In the genomic region with DNA sequence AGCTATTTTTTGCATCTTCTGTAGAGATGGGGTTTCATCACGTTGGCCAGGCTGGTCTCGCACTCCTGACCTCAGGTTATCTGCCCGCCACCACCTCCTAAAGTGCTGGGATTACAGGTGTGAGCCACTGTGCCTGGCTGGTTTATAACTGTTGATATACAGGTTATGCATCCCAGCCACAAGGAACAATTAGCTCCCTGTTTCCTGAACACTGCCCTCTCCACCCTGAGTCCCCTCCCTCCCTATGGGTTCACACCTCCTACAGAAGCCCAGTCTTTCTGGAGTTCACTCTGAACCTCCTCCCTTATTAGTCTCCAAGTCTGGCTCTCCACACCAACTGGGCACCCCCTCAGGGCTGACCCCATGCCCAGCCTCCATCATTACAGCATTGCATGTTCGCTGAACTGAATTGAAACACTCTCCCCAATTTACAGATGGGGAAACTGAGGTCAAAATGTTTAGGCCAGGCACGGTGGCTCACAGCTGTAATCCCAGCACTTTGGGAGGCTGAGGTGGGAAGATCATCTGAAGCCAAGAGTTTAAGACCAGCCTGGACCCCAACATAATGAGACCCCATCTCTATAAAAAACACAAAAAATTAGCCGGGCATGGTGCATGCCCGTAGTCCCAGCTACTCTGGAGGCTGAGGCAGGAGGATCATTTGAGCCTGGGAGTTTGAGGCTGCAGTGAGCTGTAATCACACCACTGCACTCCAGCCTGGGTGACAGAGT, we compare ENCODE assay signal across 21 cellular contexts. TPM values are rescaled to one million over a fixed set of nuclear protein-coding genes. Genes with fewer than 3 reads are reported as not detected.
DNase-seq lines count a peak whose midpoint lies in the region; FAIRE-seq and TF ChIP-seq lines count a peak whose summit lies in the region.
"Had no signal": no experiment of that assay in that cellular context is flagged by ENCODE, and none has a peak within 500 bp of the region (broad histone marks: within the 10 kb centered on the region; RNA-seq: fewer than 3 reads in every experiment).

No MANE protein-coding gene starts in this region.

- H3K27me3 Mint-ChIP-seq in Caco-2 (ENCODE audit: insufficient read depth, unreplicated experiment) = no peaks in the 10 kb centered on the region

- no peaks in the 10 kb centered on the region for H3K9me3 Mint-ChIP-seq in Caco-2 (ENCODE audit: unreplicated experiment)
- H3K9me3 Mint-ChIP-seq: activated naive CD4-positive, alpha-beta T cell treated with anti-CD3 and anti-CD28 coated beads, Interleukin-2, amount 50 U/mL, for 24 hours had no signal

- peaks cover 0 to 2% of the 10 kb centered on the region in 2 donors for H3K4me1 ChIP-seq in small intestine (ENCODE audit: control insufficient read depth in 2 of 2, insufficient read depth in 1 of 2, low read depth in 1 of 2, low read length in 1 of 2)
- peaks cover 42% of the 10 kb centered on the region for H3K4me1 ChIP-seq in Caco-2
- H3K4me1 ChIP-seq: foreskin keratinocyte had no signal

- H3K27me3 ChIP-seq in small intestine (ENCODE audit: control insufficient read depth in 2 of 2, insufficient read depth in 2 of 2, low read length in 2 of 2) (no peaks in the 10 kb centered on the region), Caco-2 (replicated peaks; ENCODE audit: control insufficient read depth, insufficient read depth, low read length) (no peaks in the 10 kb centered on the region)
- H3K27me3 ChIP-seq: body of pancreas, foreskin keratinocyte, ovary had no signal

- no peak overlapping the region for H3K27ac Mint-ChIP-seq in Caco-2 (ENCODE audit: unreplicated experiment)
- H3K27ac Mint-ChIP-seq: activated CD8-positive, alpha-beta T cell treated with anti-CD3 and anti-CD28 coated beads, Interleukin-2, amount 10 ng/mL, durations not matched to agents 7 days and 5 days; activated naive CD4-positive, alpha-beta T cell treated with anti-CD3 and anti-CD28 coated beads, Interleukin-2, amount 50 U/mL, for 24 hours had no signal

- peak overlapping the region in 1 of 2 donors; percentile 74 for H3K27ac ChIP-seq in small intestine (ENCODE audit: low read depth in 1 of 2, low read length in 1 of 2)
- no peak overlapping the region for H3K27ac ChIP-seq in caudate nucleus (ENCODE audit: low read depth, low read length)
- H3K27ac ChIP-seq: epithelial cell of prostate, foreskin keratinocyte, HL-60, ovary, WERI-Rb-1 had no signal

- no peak for FAIRE-seq in small intestine (lab: Jason Lieb, UNC)

- in situ Hi-C loops in SK-MEL-5 (cut with HindIII; ENCODE audit: low pct_unique_long_range_greater_than_20kb, low sequenced_read_pairs) = no loop called here

- CTCF ChIA-PET in Caco-2 (lab: Charles Lee) = interaction anchor here (0.7 to 1.0 kb wide), 3 partner anchors 8 to 94 kb away, joined by 3 to 4 read pairs (median 3); no protein-coding TSS in a partner anchor

- H3K36me3 ChIP-seq in small intestine (ENCODE audit: control insufficient read depth in 2 of 2, insufficient read depth in 2 of 2, low read length in 2 of 2) (no peaks in the 10 kb centered on the region), Caco-2 (ENCODE audit: control insufficient read depth, insufficient read depth, low read length) (no peaks in the 10 kb centered on the region)
- H3K36me3 ChIP-seq: ovary, WERI-Rb-1 had no signal

- peak overlapping the region; percentile 98 for H3K4me3 ChIP-seq in GM12865 (ENCODE audit: low read depth, low read length)
- no peak overlapping the region for H3K4me3 ChIP-seq in small intestine (ENCODE audit: low read depth in 1 of 2, low read length in 2 of 2)
- H3K4me3 ChIP-seq in Caco-2 (ENCODE audit: low read depth, low read length) = no peak overlapping the region
- H3K4me3 ChIP-seq: body of pancreas, ovary had no signal

- 48 to 71% (median 48%) methylated on average over 7 of the region's 7 CpGs for WGBS in small intestine, 3 donors

- TF ChIP-seq CTCF in GM12865 (IDR thresholded peaks at IDR 0.05; ENCODE audit: insufficient read depth, low read depth, low read length, missing control alignments) (no peak), Caco-2 (IDR thresholded peaks at IDR 0.05; ENCODE audit: insufficient read depth in 1 of 2, low read depth in 1 of 2, low read length in 1 of 2, severe bottlenecking in 1 of 2, unreplicated experiment in 1 of 2) (no peak)

- no peak overlapping the region for H3K4me3 Mint-ChIP-seq in Caco-2 (ENCODE audit: unreplicated experiment)

- peaks cover 6% of the 10 kb centered on the region for H3K36me3 Mint-ChIP-seq in Caco-2 (ENCODE audit: insufficient read depth, unreplicated experiment)
- H3K36me3 Mint-ChIP-seq: activated naive CD4-positive, alpha-beta T cell treated with anti-CD3 and anti-CD28 coated beads, Interleukin-2, amount 50 U/mL, for 24 hours had no signal

- intact Hi-C loops in Caco-2 (cut with micrococcal nuclease; ENCODE audit: unreplicated experiment) = no loop called here

- POLR2A ChIA-PET in Caco-2 (lab: Charles Lee) = no interaction called here

- no TSS peak for BruUV-seq in Caco-2 (replicated peaks; lab: Mats Ljungman, UMichigan)

- no peak for DNase-seq in GM12865 (ENCODE audit: low read depth)
- DNase-seq in SK-MEL-5 (ENCODE audit: low read depth, low spot score) = peak; percentile 38
- peak; percentile 1 for DNase-seq in medulla oblongata (ENCODE audit: extremely low spot score)
- DNase-seq in small intestine = peak; percentile 91
- no peak for DNase-seq in caudate nucleus (lab: John Stamatoyannopoulos, UW)
- DNase-seq in activated T-cell treated with anti-CD3 and anti-CD28 coated beads, Interleukin-2, amount 50 U/mL, for 1 hour = no peak
- DNase-seq in Kasumi-1 (lab: John Stamatoyannopoulos, UW) = no peak
- DNase-seq in Caco-2 = no peak
- DNase-seq: activated CD8-positive, alpha-beta T cell treated with anti-CD3 and anti-CD28 coated beads, Interleukin-2, amount 10 ng/mL, durations not matched to agents 7 days and 5 days; activated T-cell treated with anti-CD3 and anti-CD28 coated beads, Interleukin-2, amount 50 U/mL, for 48 hours; foreskin keratinocyte; GOT3; kidney glomerular epithelial cell; NCI-H2029 treated with DMSO at 0.1 percent for 48 hours; ovary; stimulated activated CD4-positive, alpha-beta T cell treated with anti-CD3 and anti-CD28 coated beads, Interleukin-2, amount 100 ng/mL, for 24 hours; WERI-Rb-1 had no signal

- H3K4me1 Mint-ChIP-seq in Caco-2 (ENCODE audit: low read depth, unreplicated experiment) = peaks cover 9% of the 10 kb centered on the region

- no peaks in the 10 kb centered on the region for H3K9me3 ChIP-seq in small intestine (ENCODE audit: control insufficient read depth, low read depth)
- H3K9me3 ChIP-seq in Caco-2 = no peaks in the 10 kb centered on the region
- H3K9me3 ChIP-seq: body of pancreas, ovary had no signal

RNA-seq across cellular contexts. Expression of a gene that starts 1.7 kb away (rescaled TPM):
- total RNA-seq in SK-MEL-5 (2014; rRNA removed; shearing (Covaris generic)) = 8.4 and 9.2 TPM in 2 replicates
- 15.1 and 16.1 TPM in 2 replicates for polyA plus RNA-seq in SK-MEL-5 (2015; cell fraction: cytosol; rRNA removed)
- 11.7 and 17.8 TPM in 2 replicates for polyA plus RNA-seq in SK-MEL-5 (2015; cell fraction: nucleus; rRNA removed)
- polyA plus RNA-seq in small intestine = 10 to 100 TPM; 11.3 to 25.9 (median 12.5) TPM
- total RNA-seq in Caco-2 (2022) = 19.5 and 23.5 TPM in 2 replicates

RNA-seq across cellular contexts. Expression of a gene that starts 33.3 kb away (rescaled TPM):
- total RNA-seq in SK-MEL-5 (2014; rRNA removed; shearing (Covaris generic)) = 51.0 and 55.7 TPM in 2 replicates
- polyA plus RNA-seq in SK-MEL-5 (2015; cell fraction: cytosol; rRNA removed) = 53.3 and 58.9 TPM in 2 replicates
- polyA plus RNA-seq in SK-MEL-5 (2015; cell fraction: nucleus; rRNA removed) = 12.2 and 12.4 TPM in 2 replicates
- 10 to 100 TPM in 2 of 3 donors, 1 to 10 TPM in 1; 5.4 to 27.1 (median 12.2) TPM for polyA plus RNA-seq in small intestine
- total RNA-seq in Caco-2 (2022) = 64.9 and 75.6 TPM in 2 replicates

Comparison
In these comparisons a context has a peak if more than half of its experiments do, and no peak if none do; other contexts are left out.
1. DNase-seq: peak in SK-MEL-5 (single experiment), medulla oblongata (single experiment) and small intestine (single experiment); none in GM12865 (single experiment), caudate nucleus (0 of 61), activated T-cell treated with anti-CD3 and anti-CD28 coated beads, Interleukin-2, amount 50 U/mL, for 1 hour (single experiment), Kasumi-1 (0 of 2) and Caco-2 (0 of 2).